21 cellular contexts compared by ENCODE assay signal in genomic region chr18:25661836-25662235, GRCh38.
"Had no signal": no experiment of that assay in that cellular context is flagged by ENCODE, and none has a peak within 500 bp of the region (broad histone marks: within the 10 kb centered on the region; RNA-seq: fewer than 3 reads in every experiment).

No MANE protein-coding gene starts in this region.

- H3K4me1 ChIP-seq: breast epithelium had no signal

- H3K9me3 ChIP-seq: breast epithelium, esophagus muscularis mucosa, neutrophil, sigmoid colon had no signal

- ATAC-seq: activated CD8-positive, alpha-beta T cell treated with anti-CD3 and anti-CD28 coated beads, Interleukin-2, amount 10 ng/mL, durations not matched to agents 7 days and 5 days; natural killer cell had no signal

- H3K27me3 Mint-ChIP-seq: activated CD4-positive, alpha-beta T cell treated with anti-CD3 and anti-CD28 coated beads, Interleukin-2, amount 10 ng/mL, durations not matched to agents 24 days and 14 days; activated T-cell treated with anti-CD3 and anti-CD28 coated beads, Interleukin-2, amount 50 U/mL, for 24 hours; dendritic cell treated with granulocyte-macrophage colony-stimulating factor and Interleukin-4, amounts not matched to agents 40 ng/mL and 50 ng/mL, for 4 days had no signal

- H3K9me3 Mint-ChIP-seq: activated CD4-positive, alpha-beta T cell treated with anti-CD3 and anti-CD28 coated beads, Interleukin-2, amount 10 ng/mL, durations not matched to agents 24 days and 14 days; activated T-cell treated with anti-CD3 and anti-CD28 coated beads, Interleukin-2, amount 50 U/mL, for 24 hours; activated T-helper 2 cell treated with anti-CD3 and anti-CD28 coated beads, Interferon-gamma antibody, Interleukin-2, Interleukin-4, amounts not matched to agents 10 μg/mL and 5 μg/mL and 100 μg/mL, durations not matched to agents 14 hours and 24 hours and 36 hours; dendritic cell treated with granulocyte-macrophage colony-stimulating factor and Interleukin-4, amounts not matched to agents 40 ng/mL and 50 ng/mL, for 4 days; natural killer cell had no signal

- DNase-seq: activated CD4-positive, alpha-beta T cell treated with anti-CD3 and anti-CD28 coated beads, Interleukin-2, amount 10 ng/mL, durations not matched to agents 24 days and 14 days; activated CD8-positive, alpha-beta T cell treated with anti-CD3 and anti-CD28 coated beads, Interleukin-2, amount 10 ng/mL, durations not matched to agents 7 days and 5 days; activated naive CD4-positive, alpha-beta T cell treated with Interleukin-2 at 50 U/mL for 16 hours; activated T-cell treated with anti-CD3 and anti-CD28 coated beads, Interleukin-2, amount 50 U/mL, for 24 hours; effector memory CD4-positive, alpha-beta T cell; foreskin melanocyte; glutamatergic neuron; hypothalamus; kidney glomerular epithelial cell; natural killer cell; sigmoid colon; stimulated activated CD8-positive, alpha-beta memory T cell treated with anti-CD3 and anti-CD28 coated beads, Interleukin-4, amount 100 ng/mL, for 48 hours; stimulated activated naive CD4-positive, alpha-beta T cell; T1000 had no signal

- H3K4me3 Mint-ChIP-seq: activated CD4-positive, alpha-beta T cell treated with anti-CD3 and anti-CD28 coated beads, Interleukin-2, amount 10 ng/mL, durations not matched to agents 24 days and 14 days; activated CD8-positive, alpha-beta T cell treated with anti-CD3 and anti-CD28 coated beads, Interleukin-2, amount 10 ng/mL, durations not matched to agents 7 days and 5 days; activated T-cell treated with anti-CD3 and anti-CD28 coated beads, Interleukin-2, amount 50 U/mL, for 24 hours; dendritic cell treated with granulocyte-macrophage colony-stimulating factor and Interleukin-4, amounts not matched to agents 40 ng/mL and 50 ng/mL, for 4 days; natural killer cell had no signal

- H3K27ac Mint-ChIP-seq: activated CD4-positive, alpha-beta T cell treated with anti-CD3 and anti-CD28 coated beads, Interleukin-2, amount 10 ng/mL, durations not matched to agents 24 days and 14 days; activated CD8-positive, alpha-beta T cell treated with anti-CD3 and anti-CD28 coated beads, Interleukin-2, amount 10 ng/mL, durations not matched to agents 7 days and 5 days; activated T-cell treated with anti-CD3 and anti-CD28 coated beads, Interleukin-2, amount 50 U/mL, for 24 hours; activated T-helper 2 cell treated with anti-CD3 and anti-CD28 coated beads, Interferon-gamma antibody, Interleukin-2, Interleukin-4, amounts not matched to agents 10 μg/mL and 5 μg/mL and 100 μg/mL, durations not matched to agents 14 hours and 24 hours and 36 hours; dendritic cell treated with granulocyte-macrophage colony-stimulating factor and Interleukin-4, amounts not matched to agents 40 ng/mL and 50 ng/mL, for 4 days; natural killer cell had no signal

- H3K36me3 Mint-ChIP-seq: natural killer cell had no signal

- H3K4me1 Mint-ChIP-seq: activated CD4-positive, alpha-beta T cell treated with anti-CD3 and anti-CD28 coated beads, Interleukin-2, amount 10 ng/mL, durations not matched to agents 24 days and 14 days had no signal

- FAIRE-seq: astrocyte, endothelial cell of umbilical vein had no signal

- H3K4me3 ChIP-seq: breast epithelium, esophagus muscularis mucosa, sigmoid colon had no signal

- H3K27ac ChIP-seq: breast epithelium, esophagus muscularis mucosa, neutrophil, sigmoid colon had no signal

- H3K27me3 ChIP-seq: breast epithelium, esophagus muscularis mucosa, neutrophil, sigmoid colon had no signal

- H3K36me3 ChIP-seq: breast epithelium, esophagus muscularis mucosa, neutrophil, sigmoid colon had no signal
